9 cellular contexts compared by ENCODE assay signal in genomic region chr10:117167346-117168134, GRCh38. TPM values are rescaled to one million over a fixed set of nuclear protein-coding genes. Genes with fewer than 3 reads are reported as not detected.
DNase-seq lines count a peak whose midpoint lies in the region; ATAC-seq and TF ChIP-seq lines count a peak whose summit lies in the region.
"Had no signal": no experiment of that assay in that cellular context is flagged by ENCODE, and none has a peak within 500 bp of the region (broad histone marks: within the 10 kb centered on the region; RNA-seq: fewer than 3 reads in every experiment).

No MANE protein-coding gene starts in this region.

- peaks cover 35% of the 10 kb centered on the region for H3K4me1 Mint-ChIP-seq in CD8-positive, alpha-beta T cell (ENCODE audit: low read depth)
- H3K4me1 Mint-ChIP-seq in nephron: peaks cover 22% of the 10 kb centered on the region

- peaks cover 38% of the 10 kb centered on the region for H3K4me1 ChIP-seq in CD8-positive, alpha-beta T cell (ENCODE audit: insufficient read depth, low read length)
- peaks cover 0 to 53% (median 39%) of the 10 kb centered on the region in 4 donors for H3K4me1 ChIP-seq in sigmoid colon

- no peaks in the 10 kb centered on the region for H3K9me3 ChIP-seq in CD8-positive, alpha-beta T cell (ENCODE audit: low read length)
- H3K9me3 ChIP-seq in sigmoid colon: no peaks in the 10 kb centered on the region

- H3K27ac Mint-ChIP-seq in CD8-positive, alpha-beta T cell: no peak overlapping the region
- no peak overlapping the region for H3K27ac Mint-ChIP-seq in nephron

- no peak for ATAC-seq in CD8-positive, alpha-beta T cell
- peak; percentile 5 for ATAC-seq in HG02885 (IDR thresholded peaks at IDR 0.05; ENCODE audit: poor library complexity, unreplicated experiment)
- no peak for ATAC-seq in GM21423 (IDR thresholded peaks at IDR 0.05; ENCODE audit: unreplicated experiment)

- CTCF ChIA-PET in CD8-positive, alpha-beta T cell (lab: Charles Lee): interaction anchor here (0.8 to 6.5 kb wide), 17 partner anchors 8 to 371 kb away, joined by 3 to 34 read pairs (median 4); no protein-coding TSS in a partner anchor

- H3K4me3 Mint-ChIP-seq in CD8-positive, alpha-beta T cell: peak overlapping the region; percentile 69
- peak overlapping the region; percentile 66 to 70 (median 68) for H3K4me3 Mint-ChIP-seq in nephron

- H3K4me3 ChIP-seq in CD8-positive, alpha-beta T cell (ENCODE audit: low read depth, low read length): no peak overlapping the region
- H3K4me3 ChIP-seq in coronary artery (peak overlapping the region; percentile 57), sigmoid colon (peak overlapping the region in 2 of 4 donors; percentile 14 to 28)

- H3K27me3 Mint-ChIP-seq in CD8-positive, alpha-beta T cell (ENCODE audit: low read depth): peaks cover 64% of the 10 kb centered on the region
- peaks cover 99% of the 10 kb centered on the region for H3K27me3 Mint-ChIP-seq in nephron (ENCODE audit: low read depth)

- intact Hi-C loops in CD8-positive, alpha-beta T cell (cut with DNase I, micrococcal nuclease): no loop called here
- intact Hi-C loops in sigmoid colon (cut with DNase I): loop anchor here (5.0 kb wide), 1 partner anchor 485 kb away; no protein-coding TSS in a partner anchor

- no peaks in the 10 kb centered on the region for H3K36me3 ChIP-seq in CD8-positive, alpha-beta T cell (ENCODE audit: insufficient read depth, low read length)
- H3K36me3 ChIP-seq in sigmoid colon: no peaks in the 10 kb centered on the region

- no peaks in the 10 kb centered on the region for H3K36me3 Mint-ChIP-seq in CD8-positive, alpha-beta T cell
- H3K36me3 Mint-ChIP-seq in nephron (ENCODE audit: low read depth): no peaks in the 10 kb centered on the region

- no peak for TF ChIP-seq EP300 in sigmoid colon (IDR thresholded peaks at IDR 0.05)

- H3K27me3 ChIP-seq in CD8-positive, alpha-beta T cell (ENCODE audit: insufficient read depth, low read length): peaks cover 54% of the 10 kb centered on the region
- H3K27me3 ChIP-seq in sigmoid colon: peaks cover 63 to 100% (median 83%) of the 10 kb centered on the region in 3 donors

- no peak overlapping the region for H3K27ac ChIP-seq in CD8-positive, alpha-beta T cell (ENCODE audit: low read depth, low read length)
- H3K27ac ChIP-seq in coronary artery (no peak overlapping the region), sigmoid colon (no peak overlapping the region)

- no peak for TF ChIP-seq POLR2A in sigmoid colon (IDR thresholded peaks at IDR 0.05)

- POLR2A ChIA-PET in CD8-positive, alpha-beta T cell (lab: Charles Lee): no interaction called here

- WGBS in sigmoid colon, 2 donors: 9 to 10% methylated on average over 47 of the region's 47 CpGs

- no peaks in the 10 kb centered on the region for H3K9me3 Mint-ChIP-seq in CD8-positive, alpha-beta T cell
- no peaks in the 10 kb centered on the region for H3K9me3 Mint-ChIP-seq in nephron

- no peak for TF ChIP-seq CTCF in CD8-positive, alpha-beta T cell (IDR thresholded peaks at IDR 0.05)
- TF ChIP-seq CTCF in coronary artery (IDR thresholded peaks at IDR 0.05) (no peak), nephron (IDR thresholded peaks at IDR 0.05; ENCODE audit: unreplicated experiment in 3 of 3) (no peak), sigmoid colon (IDR thresholded peaks at IDR 0.05) (no peak)

- DNase-seq in CD8-positive, alpha-beta T cell: no peak
- DNase-seq in coronary artery (ENCODE audit: low spot score): no peak
- DNase-seq in mucosa of gallbladder (ENCODE audit: low spot score): no peak
- no peak for DNase-seq in DMS 273 treated with DMSO at 0.1 percent for 48 hours (lab: John Stamatoyannopoulos, UW)
- DNase-seq in sigmoid colon: no peak
- DNase-seq: DND-41 had no signal

RNA-seq across cellular contexts. Expression of gene VAX1, which starts 29.5 kb away (rescaled TPM):
- total RNA-seq in CD8-positive, alpha-beta T cell: not detected
- total RNA-seq in mucosa of gallbladder (not detected), sigmoid colon (not detected)
- not detected for polyA plus RNA-seq in sigmoid colon

RNA-seq across cellular contexts. Expression of gene KCNK18, which starts 29.7 kb away (rescaled TPM):
- total RNA-seq in CD8-positive, alpha-beta T cell: not detected
- total RNA-seq in mucosa of gallbladder: not detected
- not detected for total RNA-seq in sigmoid colon
- not detected for polyA plus RNA-seq in sigmoid colon
